Comparison of ENCODE assay signal across 8 cellular contexts in genomic region chr17:69327060-69327831, GRCh38. TPM values are rescaled to one million over a fixed set of nuclear protein-coding genes. Genes with fewer than 3 reads are reported as not detected.
DNase-seq lines count a peak whose midpoint lies in the region; ATAC-seq and TF ChIP-seq lines count a peak whose summit lies in the region.

A gene with protein sequence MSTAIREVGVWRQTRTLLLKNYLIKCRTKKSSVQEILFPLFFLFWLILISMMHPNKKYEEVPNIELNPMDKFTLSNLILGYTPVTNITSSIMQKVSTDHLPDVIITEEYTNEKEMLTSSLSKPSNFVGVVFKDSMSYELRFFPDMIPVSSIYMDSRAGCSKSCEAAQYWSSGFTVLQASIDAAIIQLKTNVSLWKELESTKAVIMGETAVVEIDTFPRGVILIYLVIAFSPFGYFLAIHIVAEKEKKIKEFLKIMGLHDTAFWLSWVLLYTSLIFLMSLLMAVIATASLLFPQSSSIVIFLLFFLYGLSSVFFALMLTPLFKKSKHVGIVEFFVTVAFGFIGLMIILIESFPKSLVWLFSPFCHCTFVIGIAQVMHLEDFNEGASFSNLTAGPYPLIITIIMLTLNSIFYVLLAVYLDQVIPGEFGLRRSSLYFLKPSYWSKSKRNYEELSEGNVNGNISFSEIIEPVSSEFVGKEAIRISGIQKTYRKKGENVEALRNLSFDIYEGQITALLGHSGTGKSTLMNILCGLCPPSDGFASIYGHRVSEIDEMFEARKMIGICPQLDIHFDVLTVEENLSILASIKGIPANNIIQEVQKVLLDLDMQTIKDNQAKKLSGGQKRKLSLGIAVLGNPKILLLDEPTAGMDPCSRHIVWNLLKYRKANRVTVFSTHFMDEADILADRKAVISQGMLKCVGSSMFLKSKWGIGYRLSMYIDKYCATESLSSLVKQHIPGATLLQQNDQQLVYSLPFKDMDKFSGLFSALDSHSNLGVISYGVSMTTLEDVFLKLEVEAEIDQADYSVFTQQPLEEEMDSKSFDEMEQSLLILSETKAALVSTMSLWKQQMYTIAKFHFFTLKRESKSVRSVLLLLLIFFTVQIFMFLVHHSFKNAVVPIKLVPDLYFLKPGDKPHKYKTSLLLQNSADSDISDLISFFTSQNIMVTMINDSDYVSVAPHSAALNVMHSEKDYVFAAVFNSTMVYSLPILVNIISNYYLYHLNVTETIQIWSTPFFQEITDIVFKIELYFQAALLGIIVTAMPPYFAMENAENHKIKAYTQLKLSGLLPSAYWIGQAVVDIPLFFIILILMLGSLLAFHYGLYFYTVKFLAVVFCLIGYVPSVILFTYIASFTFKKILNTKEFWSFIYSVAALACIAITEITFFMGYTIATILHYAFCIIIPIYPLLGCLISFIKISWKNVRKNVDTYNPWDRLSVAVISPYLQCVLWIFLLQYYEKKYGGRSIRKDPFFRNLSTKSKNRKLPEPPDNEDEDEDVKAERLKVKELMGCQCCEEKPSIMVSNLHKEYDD (N-terminal part only) (minus strand): TSS chr17:69327133. CDS start chr17:69314415, 12,718 bp downstream.

- peaks cover 10% of the 10 kb centered on the region for H3K4me1 Mint-ChIP-seq in nephron

- no peaks in the 10 kb centered on the region for H3K36me3 Mint-ChIP-seq in nephron (ENCODE audit: low read depth)

- CTCF ChIA-PET in RWPE1 (lab: Yijun Ruan, JAX) = interaction anchor here (0.7 to 0.9 kb wide), 2 partner anchors 8 to 196 kb away, joined by 4 to 5 read pairs; no protein-coding TSS in a partner anchor

- peak within 1 kb of the TSS; percentile 27 to 61; a peak in 3 of 4 replicates for H3K4me3 ChIP-seq in DND-41 (ENCODE audit: low read depth in 1 of 2, low read length in 2 of 2)
- peak within 1 kb of the TSS; percentile 86 for H3K4me3 ChIP-seq in GM23248
- peak within 1 kb of the TSS; percentile 80 for H3K4me3 ChIP-seq in fibroblast of the aortic adventitia (ENCODE audit: low read depth, low read length)

- no peaks in the 10 kb centered on the region for H4K20me1 ChIP-seq in DND-41 (ENCODE audit: insufficient read depth, low read length)
- no peaks in the 10 kb centered on the region for H4K20me1 ChIP-seq in GM23248 (ENCODE audit: insufficient read depth)

- H3K9me3 ChIP-seq in DND-41 (ENCODE audit: insufficient read depth, low read length, severe bottlenecking) (no peaks in the 10 kb centered on the region), GM23248 (ENCODE audit: low read depth) (no peaks in the 10 kb centered on the region)

- H3F3A ChIP-seq in GM23248 (ENCODE audit: insufficient read depth) = peaks cover 17% of the 10 kb centered on the region

- no peaks in the 10 kb centered on the region for H3K9me3 Mint-ChIP-seq in nephron

- WGBS in GM23248 (ENCODE audit: low coverage in 1 of 2, low lambda C conversion rate in 2 of 2, missing lambda C conversion rate in 2 of 2), 2 experiments = 2 to 4% methylated on average over 32 to 58 of the region's 74 CpGs

- H3K27ac ChIP-seq in DND-41 (ENCODE audit: low read length) (peak within 1 kb of the TSS; percentile 57), GM23248 (peak within 1 kb of the TSS; percentile 29), RWPE1 (peak within 1 kb of the TSS; percentile 88)

- no peaks in the 10 kb centered on the region for H3K9me2 ChIP-seq in GM23248 (ENCODE audit: insufficient read depth)

- peak; percentile 91 for ATAC-seq in DND-41 (ENCODE audit: insufficient read depth, low read depth)
- peak; percentile 99 for ATAC-seq in stimulated activated naive CD8-positive, alpha-beta T cell treated with anti-CD3 and anti-CD28 coated beads, Interleukin-15, Interleukin-2, amounts not matched to agents 100 U/mL and 50 U/mL, for 24 hours

- H3K27me3 Mint-ChIP-seq in nephron (ENCODE audit: low read depth) = peaks cover 32% of the 10 kb centered on the region

- H3K4me1 ChIP-seq in DND-41 (ENCODE audit: insufficient read depth, low read length) = peaks cover 21% of the 10 kb centered on the region
- H3K4me1 ChIP-seq in GM23248 (ENCODE audit: insufficient read depth) = no peaks in the 10 kb centered on the region

- peak; percentile 81 for DNase-seq in DND-41
- DNase-seq in GM23248 = peak; percentile 94
- DNase-seq in Kasumi-1 (lab: John Stamatoyannopoulos, UW) = peak; percentile 41 to 51
- peak; percentile 93 for DNase-seq in RWPE1 (ENCODE audit: low spot score)
- DNase-seq in activated effector memory CD4-positive, alpha-beta T cell treated with anti-CD3 and anti-CD28 coated beads, Interleukin-2, amount 50 U/mL, for 16 hours = peak; percentile 94
- peak; percentile 72 for DNase-seq in fibroblast of the aortic adventitia (ENCODE audit: low read depth)
- peak; percentile 86 for DNase-seq in stimulated activated naive CD8-positive, alpha-beta T cell treated with anti-CD3 and anti-CD28 coated beads, Interleukin-15, Interleukin-2, amounts not matched to agents 100 U/mL and 50 U/mL, for 24 hours

- in situ Hi-C loops in GM23248 (cut with MboI) = no loop called here

- H3K27me3 ChIP-seq in DND-41 (ENCODE audit: insufficient read depth, low read length, poor library complexity) = peaks cover 20% of the 10 kb centered on the region
- no peaks in the 10 kb centered on the region for H3K27me3 ChIP-seq in GM23248 (replicated peaks; ENCODE audit: insufficient read depth)

- H3K27ac Mint-ChIP-seq in nephron = peak within 1 kb of the TSS; percentile 7 to 89 (median 83)

- H3K4me2 ChIP-seq in DND-41 (ENCODE audit: insufficient read depth, low read length) (peak within 1 kb of the TSS; percentile 73), GM23248 (ENCODE audit: unreplicated experiment) (peak within 1 kb of the TSS; percentile 95)

- peak within 1 kb of the TSS; percentile 84 for H2AFZ ChIP-seq in DND-41 (ENCODE audit: low read depth, low read length)
- peak within 1 kb of the TSS; percentile 95 for H2AFZ ChIP-seq in GM23248

- no peaks in the 10 kb centered on the region for H3K36me3 ChIP-seq in DND-41 (ENCODE audit: insufficient read depth, low read length)
- no peaks in the 10 kb centered on the region for H3K36me3 ChIP-seq in GM23248 (ENCODE audit: low read depth)

- POLR2A ChIA-PET in RWPE1 (lab: Yijun Ruan, JAX; ENCODE audit: low non-redundant PET) = interaction anchor here (0.6 kb wide), 1 partner anchor 9 kb away, joined by 3 read pairs; no protein-coding TSS in a partner anchor

- peak within 1 kb of the TSS; percentile 89 to 92 (median 92) for H3K4me3 Mint-ChIP-seq in nephron

- TF ChIP-seq CTCF in DND-41 (IDR thresholded peaks at IDR 0.05; ENCODE audit: borderline replicate concordance, extremely low read depth, low read length, poor library complexity, severe bottlenecking) = no peak
- no peak for TF ChIP-seq CTCF in RWPE1 (conservative IDR thresholded peaks at IDR 0.05; ENCODE audit: low read depth)
- TF ChIP-seq CTCF in fibroblast of the aortic adventitia (IDR thresholded peaks at IDR 0.05; ENCODE audit: insufficient read depth, low read length) = no peak
- TF ChIP-seq CTCF in nephron (IDR thresholded peaks at IDR 0.05; ENCODE audit: unreplicated experiment in 3 of 3) = no peak

- H3K79me2 ChIP-seq in DND-41 (ENCODE audit: insufficient read depth, low read length) (no peaks in the 10 kb centered on the region), GM23248 (ENCODE audit: insufficient read depth) (0 out of 2 replicates have a peak, but pooled peaks cover 4% of the 10 kb centered on the region)

- H3K9ac ChIP-seq in DND-41 (ENCODE audit: low read depth, low read length) (peak within 1 kb of the TSS; percentile 60), GM23248 (peak within 1 kb of the TSS; percentile 79)

RNA-seq across cellular contexts. Expression of the gene that starts here (rescaled TPM):
- 7.1 and 9.7 TPM in 2 replicates for total RNA-seq in GM23248 (2014; rRNA removed; shearing (Covaris generic))
- 8.5 and 9.4 TPM in 2 replicates for polyA plus RNA-seq in GM23248 (2016; fragmentation: Nextera tagmentation; extraction: Ambion mirVana)
- 7.3 and 28.3 TPM in 2 replicates for total RNA-seq in fibroblast of the aortic adventitia (ENCODE audit: low replicate concordance)

Comparison
In these comparisons a context has a peak if more than half of its experiments do, and no peak if none do; other contexts are left out.
1. Peak in every context shown above with its lines: DNase-seq, ATAC-seq, H3K4me3 ChIP-seq and H3K27ac ChIP-seq.
2. H3K27ac ChIP-seq: peak in every context shown above with its lines; median percentile 88 in RWPE1; 57 in DND-41; 29 in GM23248.